Comparison of ENCODE assay signal across 1 cellular context in genomic region chr16:28039493-28039892, GRCh38.
TF ChIP-seq lines count a peak whose summit lies in the region.

No MANE protein-coding gene starts in this region.

TF ChIP-seq in HepG2, 621 proteins besides CTCF, POLR2A, EP300 and RAD21:
- TF ChIP-seq ZNF282 (IDR thresholded peaks at IDR 0.05; ENCODE audit: partially characterized antibody) (peak; percentile 36), ZNF34 (CRISPR knock-in tag; IDR thresholded peaks at IDR 0.05; ENCODE audit: borderline replicate concordance) (no peak), ETV6 (CRISPR knock-in tag; conservative IDR thresholded peaks at IDR 0.05) (no peak), ZNF496 (CRISPR knock-in tag; IDR thresholded peaks at IDR 0.05; ENCODE audit: insufficient replicate concordance) (no peak), NR2F2 (IDR thresholded peaks at IDR 0.05; ENCODE audit: borderline replicate concordance, low read depth) (no peak), KDM5A (IDR thresholded peaks at IDR 0.05; ENCODE audit: borderline replicate concordance, low read length) (no peak), SOX6 (IDR thresholded peaks at IDR 0.05) (peak; percentile 67; the same call in 1 of the 2 replicates), SOX6 (CRISPR knock-in tag; IDR thresholded peaks at IDR 0.05) (no peak), IRF1 (CRISPR knock-in tag; IDR thresholded peaks at IDR 0.05; ENCODE audit: low read depth) (no peak), JUNB (CRISPR knock-in tag; IDR thresholded peaks at IDR 0.05; ENCODE audit: borderline replicate concordance) (0 out of 2 replicates have a peak, but pooled peaks have one; percentile 42), SKIL (CRISPR knock-in tag; IDR thresholded peaks at IDR 0.05; ENCODE audit: borderline replicate concordance) (peak; percentile 16; the same call in 1 of the 2 replicates), MNT (IDR thresholded peaks at IDR 0.05) (peak; percentile 89), NONO (IDR thresholded peaks at IDR 0.05) (no peak), NONO (CRISPR knock-in tag; conservative IDR thresholded peaks at IDR 0.05) (0 out of 2 replicates have a peak, but pooled peaks have one; percentile 18), HOXA9 (CRISPR knock-in tag; IDR thresholded peaks at IDR 0.05; ENCODE audit: borderline replicate concordance) (0 out of 2 replicates have a peak, but pooled peaks have one; percentile 18), PRDM15 (CRISPR knock-in tag; IDR thresholded peaks at IDR 0.05) (no peak), KLF15 (CRISPR knock-in tag; IDR thresholded peaks at IDR 0.05; ENCODE audit: borderline replicate concordance) (no peak)
